3 cellular contexts compared by ENCODE assay signal in the genomic region with DNA sequence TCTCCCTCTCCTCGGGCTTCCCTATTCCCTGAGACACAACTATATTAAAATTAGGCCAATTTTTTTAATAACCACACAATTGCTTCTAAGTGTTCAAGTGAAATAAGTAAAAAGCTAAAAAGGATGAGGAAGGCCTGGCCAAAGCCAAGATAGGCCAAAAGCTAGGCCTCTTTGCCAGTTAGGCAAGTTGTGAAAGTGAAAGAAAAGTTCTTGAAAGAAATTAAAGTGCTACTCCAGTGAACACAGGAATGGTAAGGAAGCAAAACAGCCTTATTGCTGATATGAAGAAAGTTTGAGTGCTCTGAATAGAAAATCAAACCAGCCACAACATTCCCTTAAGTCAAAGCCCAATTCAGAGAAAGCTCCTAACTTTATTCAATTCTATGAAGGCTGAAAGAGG.
TF ChIP-seq lines count a peak whose summit lies in the region.

No MANE protein-coding gene starts in this region.

TF ChIP-seq in SK-N-SH, 30 proteins besides CTCF, POLR2A, EP300 and RAD21 (continued from another document):
- no peak for TF ChIP-seq SIN3A (IDR thresholded peaks at IDR 0.05; ENCODE audit: borderline replicate concordance, low read depth, low read length)
- TF ChIP-seq JUND (IDR thresholded peaks at IDR 0.05): no peak
- TF ChIP-seq FOSL2 (IDR thresholded peaks at IDR 0.05; ENCODE audit: borderline replicate concordance, low read depth): no peak
- TF ChIP-seq EZH2phosphoT487 (IDR thresholded peaks at IDR 0.05; ENCODE audit: borderline replicate concordance, low read depth): no peak
- no peak for TF ChIP-seq PBX3 (IDR thresholded peaks at IDR 0.05)
- no peak for TF ChIP-seq USF2 (IDR thresholded peaks at IDR 0.05; ENCODE audit: borderline replicate concordance, low read depth, low read length)
- TF ChIP-seq FOXJ3 (CRISPR knock-in tag; IDR thresholded peaks at IDR 0.05): no peak
- no peak for TF ChIP-seq NFIC (IDR thresholded peaks at IDR 0.05; ENCODE audit: borderline replicate concordance)
- no peak for TF ChIP-seq MXI1 (IDR thresholded peaks at IDR 0.05; ENCODE audit: low read depth, low read length)
- TF ChIP-seq FOXM1 (IDR thresholded peaks at IDR 0.05; ENCODE audit: low read depth): no peak
- TF ChIP-seq, protein P1, sequence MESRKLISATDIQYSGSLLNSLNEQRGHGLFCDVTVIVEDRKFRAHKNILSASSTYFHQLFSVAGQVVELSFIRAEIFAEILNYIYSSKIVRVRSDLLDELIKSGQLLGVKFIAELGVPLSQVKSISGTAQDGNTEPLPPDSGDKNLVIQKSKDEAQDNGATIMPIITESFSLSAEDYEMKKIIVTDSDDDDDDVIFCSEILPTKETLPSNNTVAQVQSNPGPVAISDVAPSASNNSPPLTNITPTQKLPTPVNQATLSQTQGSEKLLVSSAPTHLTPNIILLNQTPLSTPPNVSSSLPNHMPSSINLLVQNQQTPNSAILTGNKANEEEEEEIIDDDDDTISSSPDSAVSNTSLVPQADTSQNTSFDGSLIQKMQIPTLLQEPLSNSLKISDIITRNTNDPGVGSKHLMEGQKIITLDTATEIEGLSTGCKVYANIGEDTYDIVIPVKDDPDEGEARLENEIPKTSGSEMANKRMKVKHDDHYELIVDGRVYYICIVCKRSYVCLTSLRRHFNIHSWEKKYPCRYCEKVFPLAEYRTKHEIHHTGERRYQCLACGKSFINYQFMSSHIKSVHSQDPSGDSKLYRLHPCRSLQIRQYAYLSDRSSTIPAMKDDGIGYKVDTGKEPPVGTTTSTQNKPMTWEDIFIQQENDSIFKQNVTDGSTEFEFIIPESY (IDR thresholded peaks at IDR 0.05; ENCODE audit: borderline replicate concordance, low read depth): no peak
- no peak for TF ChIP-seq TEAD4 (IDR thresholded peaks at IDR 0.05; ENCODE audit: borderline replicate concordance, insufficient read depth)
- TF ChIP-seq RFX5 (IDR thresholded peaks at IDR 0.05; ENCODE audit: low read length): no peak

TF ChIP-seq in SK-N-SH treated with all-trans-retinoic acid at 6 μM for 48 hours, 23 proteins besides CTCF, POLR2A, EP300 and RAD21 (continued from another document):
- TF ChIP-seq POU6F1 (CRISPR knock-in tag; IDR thresholded peaks at IDR 0.05; ENCODE audit: borderline replicate concordance, low read depth): no peak
- TF ChIP-seq OSR1 (CRISPR knock-in tag; IDR thresholded peaks at IDR 0.05): no peak
- no peak for TF ChIP-seq TSHZ2 (CRISPR knock-in tag; IDR thresholded peaks at IDR 0.05)
- TF ChIP-seq PATZ1 (CRISPR knock-in tag; IDR thresholded peaks at IDR 0.05; ENCODE audit: borderline replicate concordance): no peak
- no peak for TF ChIP-seq ISL1 (CRISPR knock-in tag; IDR thresholded peaks at IDR 0.05)
- TF ChIP-seq GLIS3 (CRISPR knock-in tag; IDR thresholded peaks at IDR 0.05): no peak
- no peak for TF ChIP-seq CSDC2 (CRISPR knock-in tag; IDR thresholded peaks at IDR 0.05)
- TF ChIP-seq ZC3H10 (CRISPR knock-in tag; IDR thresholded peaks at IDR 0.05): no peak
TF ChIP-seq in SK-N-SH treated with all-trans-retinoic acid at 6 μM for 48 hours: peak in this region for 0.

TF ChIP-seq in GM23338, 12 proteins besides CTCF, POLR2A, EP300 and RAD21 (continued from another document):
- no peak for TF ChIP-seq REST (IDR thresholded peaks at IDR 0.05; ENCODE audit: unreplicated experiment)
- TF ChIP-seq, protein P2, sequence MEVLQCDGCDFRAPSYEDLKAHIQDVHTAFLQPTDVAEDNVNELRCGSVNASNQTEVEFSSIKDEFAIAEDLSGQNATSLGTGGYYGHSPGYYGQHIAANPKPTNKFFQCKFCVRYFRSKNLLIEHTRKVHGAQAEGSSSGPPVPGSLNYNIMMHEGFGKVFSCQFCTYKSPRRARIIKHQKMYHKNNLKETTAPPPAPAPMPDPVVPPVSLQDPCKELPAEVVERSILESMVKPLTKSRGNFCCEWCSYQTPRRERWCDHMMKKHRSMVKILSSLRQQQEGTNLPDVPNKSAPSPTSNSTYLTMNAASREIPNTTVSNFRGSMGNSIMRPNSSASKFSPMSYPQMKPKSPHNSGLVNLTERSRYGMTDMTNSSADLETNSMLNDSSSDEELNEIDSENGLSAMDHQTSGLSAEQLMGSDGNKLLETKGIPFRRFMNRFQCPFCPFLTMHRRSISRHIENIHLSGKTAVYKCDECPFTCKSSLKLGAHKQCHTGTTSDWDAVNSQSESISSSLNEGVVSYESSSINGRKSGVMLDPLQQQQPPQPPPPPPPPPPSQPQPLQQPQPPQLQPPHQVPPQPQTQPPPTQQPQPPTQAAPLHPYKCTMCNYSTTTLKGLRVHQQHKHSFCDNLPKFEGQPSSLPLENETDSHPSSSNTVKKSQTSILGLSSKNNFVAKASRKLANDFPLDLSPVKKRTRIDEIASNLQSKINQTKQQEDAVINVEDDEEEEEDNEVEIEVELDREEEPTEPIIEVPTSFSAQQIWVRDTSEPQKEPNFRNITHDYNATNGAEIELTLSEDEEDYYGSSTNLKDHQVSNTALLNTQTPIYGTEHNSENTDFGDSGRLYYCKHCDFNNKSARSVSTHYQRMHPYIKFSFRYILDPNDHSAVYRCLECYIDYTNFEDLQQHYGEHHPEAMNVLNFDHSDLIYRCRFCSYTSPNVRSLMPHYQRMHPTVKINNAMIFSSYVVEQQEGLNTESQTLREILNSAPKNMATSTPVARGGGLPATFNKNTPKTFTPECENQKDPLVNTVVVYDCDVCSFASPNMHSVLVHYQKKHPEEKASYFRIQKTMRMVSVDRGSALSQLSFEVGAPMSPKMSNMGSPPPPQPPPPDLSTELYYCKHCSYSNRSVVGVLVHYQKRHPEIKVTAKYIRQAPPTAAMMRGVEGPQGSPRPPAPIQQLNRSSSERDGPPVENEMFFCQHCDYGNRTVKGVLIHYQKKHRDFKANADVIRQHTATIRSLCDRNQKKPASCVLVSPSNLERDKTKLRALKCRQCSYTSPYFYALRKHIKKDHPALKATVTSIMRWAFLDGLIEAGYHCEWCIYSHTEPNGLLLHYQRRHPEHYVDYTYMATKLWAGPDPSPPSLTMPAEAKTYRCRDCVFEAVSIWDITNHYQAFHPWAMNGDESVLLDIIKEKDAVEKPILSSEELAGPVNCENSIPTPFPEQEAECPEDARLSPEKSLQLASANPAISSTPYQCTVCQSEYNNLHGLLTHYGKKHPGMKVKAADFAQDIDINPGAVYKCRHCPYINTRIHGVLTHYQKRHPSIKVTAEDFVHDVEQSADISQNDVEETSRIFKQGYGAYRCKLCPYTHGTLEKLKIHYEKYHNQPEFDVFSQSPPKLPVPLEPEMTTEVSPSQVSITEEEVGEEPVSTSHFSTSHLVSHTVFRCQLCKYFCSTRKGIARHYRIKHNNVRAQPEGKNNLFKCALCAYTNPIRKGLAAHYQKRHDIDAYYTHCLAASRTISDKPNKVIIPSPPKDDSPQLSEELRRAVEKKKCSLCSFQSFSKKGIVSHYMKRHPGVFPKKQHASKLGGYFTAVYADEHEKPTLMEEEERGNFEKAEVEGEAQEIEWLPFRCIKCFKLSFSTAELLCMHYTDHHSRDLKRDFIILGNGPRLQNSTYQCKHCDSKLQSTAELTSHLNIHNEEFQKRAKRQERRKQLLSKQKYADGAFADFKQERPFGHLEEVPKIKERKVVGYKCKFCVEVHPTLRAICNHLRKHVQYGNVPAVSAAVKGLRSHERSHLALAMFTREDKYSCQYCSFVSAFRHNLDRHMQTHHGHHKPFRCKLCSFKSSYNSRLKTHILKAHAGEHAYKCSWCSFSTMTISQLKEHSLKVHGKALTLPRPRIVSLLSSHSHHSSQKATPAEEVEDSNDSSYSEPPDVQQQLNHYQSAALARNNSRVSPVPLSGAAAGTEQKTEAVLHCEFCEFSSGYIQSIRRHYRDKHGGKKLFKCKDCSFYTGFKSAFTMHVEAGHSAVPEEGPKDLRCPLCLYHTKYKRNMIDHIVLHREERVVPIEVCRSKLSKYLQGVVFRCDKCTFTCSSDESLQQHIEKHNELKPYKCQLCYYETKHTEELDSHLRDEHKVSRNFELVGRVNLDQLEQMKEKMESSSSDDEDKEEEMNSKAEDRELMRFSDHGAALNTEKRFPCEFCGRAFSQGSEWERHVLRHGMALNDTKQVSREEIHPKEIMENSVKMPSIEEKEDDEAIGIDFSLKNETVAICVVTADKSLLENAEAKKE (CRISPR knock-in tag; IDR thresholded peaks at IDR 0.05): no peak
- TF ChIP-seq ZNF331 (CRISPR knock-in tag; IDR thresholded peaks at IDR 0.05; ENCODE audit: low read depth): no peak
- TF ChIP-seq EZH2phosphoT487 (IDR thresholded peaks at IDR 0.05; ENCODE audit: unreplicated experiment): no peak
